1 cellular context compared by ENCODE assay signal in the genomic region with DNA sequence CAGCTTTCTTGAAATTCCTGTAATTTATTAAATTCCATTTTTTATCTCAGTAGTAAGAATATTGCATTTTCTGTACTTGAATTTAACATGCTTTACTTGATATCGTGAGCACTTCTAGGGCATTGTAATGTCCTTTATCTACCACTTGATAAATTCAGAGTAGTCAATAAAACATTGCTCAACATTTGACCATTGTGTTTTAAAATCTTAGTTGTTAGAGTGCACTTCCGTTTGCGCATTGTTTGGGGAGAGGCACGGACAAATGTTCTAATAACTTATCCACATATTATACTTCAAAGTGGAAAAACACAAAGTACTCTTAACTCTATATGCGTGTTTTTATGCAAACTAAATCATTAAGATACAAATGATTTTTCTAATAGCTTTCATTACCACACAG.
TF ChIP-seq lines count a peak whose summit lies in the region.

No MANE protein-coding gene starts in this region.

TF ChIP-seq in GM23338, 12 proteins besides CTCF, POLR2A, EP300 and RAD21:
- TF ChIP-seq, protein P1, sequence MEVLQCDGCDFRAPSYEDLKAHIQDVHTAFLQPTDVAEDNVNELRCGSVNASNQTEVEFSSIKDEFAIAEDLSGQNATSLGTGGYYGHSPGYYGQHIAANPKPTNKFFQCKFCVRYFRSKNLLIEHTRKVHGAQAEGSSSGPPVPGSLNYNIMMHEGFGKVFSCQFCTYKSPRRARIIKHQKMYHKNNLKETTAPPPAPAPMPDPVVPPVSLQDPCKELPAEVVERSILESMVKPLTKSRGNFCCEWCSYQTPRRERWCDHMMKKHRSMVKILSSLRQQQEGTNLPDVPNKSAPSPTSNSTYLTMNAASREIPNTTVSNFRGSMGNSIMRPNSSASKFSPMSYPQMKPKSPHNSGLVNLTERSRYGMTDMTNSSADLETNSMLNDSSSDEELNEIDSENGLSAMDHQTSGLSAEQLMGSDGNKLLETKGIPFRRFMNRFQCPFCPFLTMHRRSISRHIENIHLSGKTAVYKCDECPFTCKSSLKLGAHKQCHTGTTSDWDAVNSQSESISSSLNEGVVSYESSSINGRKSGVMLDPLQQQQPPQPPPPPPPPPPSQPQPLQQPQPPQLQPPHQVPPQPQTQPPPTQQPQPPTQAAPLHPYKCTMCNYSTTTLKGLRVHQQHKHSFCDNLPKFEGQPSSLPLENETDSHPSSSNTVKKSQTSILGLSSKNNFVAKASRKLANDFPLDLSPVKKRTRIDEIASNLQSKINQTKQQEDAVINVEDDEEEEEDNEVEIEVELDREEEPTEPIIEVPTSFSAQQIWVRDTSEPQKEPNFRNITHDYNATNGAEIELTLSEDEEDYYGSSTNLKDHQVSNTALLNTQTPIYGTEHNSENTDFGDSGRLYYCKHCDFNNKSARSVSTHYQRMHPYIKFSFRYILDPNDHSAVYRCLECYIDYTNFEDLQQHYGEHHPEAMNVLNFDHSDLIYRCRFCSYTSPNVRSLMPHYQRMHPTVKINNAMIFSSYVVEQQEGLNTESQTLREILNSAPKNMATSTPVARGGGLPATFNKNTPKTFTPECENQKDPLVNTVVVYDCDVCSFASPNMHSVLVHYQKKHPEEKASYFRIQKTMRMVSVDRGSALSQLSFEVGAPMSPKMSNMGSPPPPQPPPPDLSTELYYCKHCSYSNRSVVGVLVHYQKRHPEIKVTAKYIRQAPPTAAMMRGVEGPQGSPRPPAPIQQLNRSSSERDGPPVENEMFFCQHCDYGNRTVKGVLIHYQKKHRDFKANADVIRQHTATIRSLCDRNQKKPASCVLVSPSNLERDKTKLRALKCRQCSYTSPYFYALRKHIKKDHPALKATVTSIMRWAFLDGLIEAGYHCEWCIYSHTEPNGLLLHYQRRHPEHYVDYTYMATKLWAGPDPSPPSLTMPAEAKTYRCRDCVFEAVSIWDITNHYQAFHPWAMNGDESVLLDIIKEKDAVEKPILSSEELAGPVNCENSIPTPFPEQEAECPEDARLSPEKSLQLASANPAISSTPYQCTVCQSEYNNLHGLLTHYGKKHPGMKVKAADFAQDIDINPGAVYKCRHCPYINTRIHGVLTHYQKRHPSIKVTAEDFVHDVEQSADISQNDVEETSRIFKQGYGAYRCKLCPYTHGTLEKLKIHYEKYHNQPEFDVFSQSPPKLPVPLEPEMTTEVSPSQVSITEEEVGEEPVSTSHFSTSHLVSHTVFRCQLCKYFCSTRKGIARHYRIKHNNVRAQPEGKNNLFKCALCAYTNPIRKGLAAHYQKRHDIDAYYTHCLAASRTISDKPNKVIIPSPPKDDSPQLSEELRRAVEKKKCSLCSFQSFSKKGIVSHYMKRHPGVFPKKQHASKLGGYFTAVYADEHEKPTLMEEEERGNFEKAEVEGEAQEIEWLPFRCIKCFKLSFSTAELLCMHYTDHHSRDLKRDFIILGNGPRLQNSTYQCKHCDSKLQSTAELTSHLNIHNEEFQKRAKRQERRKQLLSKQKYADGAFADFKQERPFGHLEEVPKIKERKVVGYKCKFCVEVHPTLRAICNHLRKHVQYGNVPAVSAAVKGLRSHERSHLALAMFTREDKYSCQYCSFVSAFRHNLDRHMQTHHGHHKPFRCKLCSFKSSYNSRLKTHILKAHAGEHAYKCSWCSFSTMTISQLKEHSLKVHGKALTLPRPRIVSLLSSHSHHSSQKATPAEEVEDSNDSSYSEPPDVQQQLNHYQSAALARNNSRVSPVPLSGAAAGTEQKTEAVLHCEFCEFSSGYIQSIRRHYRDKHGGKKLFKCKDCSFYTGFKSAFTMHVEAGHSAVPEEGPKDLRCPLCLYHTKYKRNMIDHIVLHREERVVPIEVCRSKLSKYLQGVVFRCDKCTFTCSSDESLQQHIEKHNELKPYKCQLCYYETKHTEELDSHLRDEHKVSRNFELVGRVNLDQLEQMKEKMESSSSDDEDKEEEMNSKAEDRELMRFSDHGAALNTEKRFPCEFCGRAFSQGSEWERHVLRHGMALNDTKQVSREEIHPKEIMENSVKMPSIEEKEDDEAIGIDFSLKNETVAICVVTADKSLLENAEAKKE (CRISPR knock-in tag; IDR thresholded peaks at IDR 0.05): no peak
- no peak for TF ChIP-seq EZH2phosphoT487 (IDR thresholded peaks at IDR 0.05; ENCODE audit: unreplicated experiment)
- TF ChIP-seq, protein P2, sequence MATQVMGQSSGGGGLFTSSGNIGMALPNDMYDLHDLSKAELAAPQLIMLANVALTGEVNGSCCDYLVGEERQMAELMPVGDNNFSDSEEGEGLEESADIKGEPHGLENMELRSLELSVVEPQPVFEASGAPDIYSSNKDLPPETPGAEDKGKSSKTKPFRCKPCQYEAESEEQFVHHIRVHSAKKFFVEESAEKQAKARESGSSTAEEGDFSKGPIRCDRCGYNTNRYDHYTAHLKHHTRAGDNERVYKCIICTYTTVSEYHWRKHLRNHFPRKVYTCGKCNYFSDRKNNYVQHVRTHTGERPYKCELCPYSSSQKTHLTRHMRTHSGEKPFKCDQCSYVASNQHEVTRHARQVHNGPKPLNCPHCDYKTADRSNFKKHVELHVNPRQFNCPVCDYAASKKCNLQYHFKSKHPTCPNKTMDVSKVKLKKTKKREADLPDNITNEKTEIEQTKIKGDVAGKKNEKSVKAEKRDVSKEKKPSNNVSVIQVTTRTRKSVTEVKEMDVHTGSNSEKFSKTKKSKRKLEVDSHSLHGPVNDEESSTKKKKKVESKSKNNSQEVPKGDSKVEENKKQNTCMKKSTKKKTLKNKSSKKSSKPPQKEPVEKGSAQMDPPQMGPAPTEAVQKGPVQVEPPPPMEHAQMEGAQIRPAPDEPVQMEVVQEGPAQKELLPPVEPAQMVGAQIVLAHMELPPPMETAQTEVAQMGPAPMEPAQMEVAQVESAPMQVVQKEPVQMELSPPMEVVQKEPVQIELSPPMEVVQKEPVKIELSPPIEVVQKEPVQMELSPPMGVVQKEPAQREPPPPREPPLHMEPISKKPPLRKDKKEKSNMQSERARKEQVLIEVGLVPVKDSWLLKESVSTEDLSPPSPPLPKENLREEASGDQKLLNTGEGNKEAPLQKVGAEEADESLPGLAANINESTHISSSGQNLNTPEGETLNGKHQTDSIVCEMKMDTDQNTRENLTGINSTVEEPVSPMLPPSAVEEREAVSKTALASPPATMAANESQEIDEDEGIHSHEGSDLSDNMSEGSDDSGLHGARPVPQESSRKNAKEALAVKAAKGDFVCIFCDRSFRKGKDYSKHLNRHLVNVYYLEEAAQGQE (IDR thresholded peaks at IDR 0.05; ENCODE audit: unreplicated experiment): no peak
- no peak for TF ChIP-seq CREB1 (CRISPR knock-in tag; IDR thresholded peaks at IDR 0.05; ENCODE audit: low read depth)
- no peak for TF ChIP-seq NANOG (IDR thresholded peaks at IDR 0.05; ENCODE audit: borderline replicate concordance)
- TF ChIP-seq STAT1 (IDR thresholded peaks at IDR 0.05; ENCODE audit: unreplicated experiment): no peak
- TF ChIP-seq EZH2 (IDR thresholded peaks at IDR 0.05; ENCODE audit: low read depth, unreplicated experiment): no peak
- no peak for TF ChIP-seq POLR2AphosphoS5 (IDR thresholded peaks at IDR 0.05; ENCODE audit: low read depth)
- TF ChIP-seq, protein P3, sequence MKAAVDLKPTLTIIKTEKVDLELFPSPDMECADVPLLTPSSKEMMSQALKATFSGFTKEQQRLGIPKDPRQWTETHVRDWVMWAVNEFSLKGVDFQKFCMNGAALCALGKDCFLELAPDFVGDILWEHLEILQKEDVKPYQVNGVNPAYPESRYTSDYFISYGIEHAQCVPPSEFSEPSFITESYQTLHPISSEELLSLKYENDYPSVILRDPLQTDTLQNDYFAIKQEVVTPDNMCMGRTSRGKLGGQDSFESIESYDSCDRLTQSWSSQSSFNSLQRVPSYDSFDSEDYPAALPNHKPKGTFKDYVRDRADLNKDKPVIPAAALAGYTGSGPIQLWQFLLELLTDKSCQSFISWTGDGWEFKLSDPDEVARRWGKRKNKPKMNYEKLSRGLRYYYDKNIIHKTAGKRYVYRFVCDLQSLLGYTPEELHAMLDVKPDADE (IDR thresholded peaks at IDR 0.05): no peak
- no peak for TF ChIP-seq ZNF331 (CRISPR knock-in tag; IDR thresholded peaks at IDR 0.05; ENCODE audit: low read depth)
- no peak for TF ChIP-seq JUNB (IDR thresholded peaks at IDR 0.05; ENCODE audit: unreplicated experiment)
- TF ChIP-seq ZNF114 (CRISPR knock-in tag; IDR thresholded peaks at IDR 0.05): no peak
TF ChIP-seq in GM23338: peak in this region for 0.
